In genomic region chrX:153595859-153596857, GRCh38 we compare ENCODE assay signal across 30 cellular contexts. TPM values are rescaled to one million over a fixed set of nuclear protein-coding genes. Genes with fewer than 3 reads are reported as not detected.
A peak's percentile ranks its signal among the peaks of the same experiment; 100 is the strongest.
DNase-seq lines count a peak whose midpoint lies in the region; ATAC-seq and TF ChIP-seq lines count a peak whose summit lies in the region.
"Had no signal": no experiment of that assay in that cellular context is flagged by ENCODE, and none has a peak within 500 bp of the region (broad histone marks: within the 10 kb centered on the region; RNA-seq: fewer than 3 reads in every experiment).

No MANE protein-coding gene starts in this region.

- ATAC-seq in activated naive CD8-positive, alpha-beta T cell treated with anti-CD3 and anti-CD28 coated beads, Interleukin-2, amount 10 ng/mL, durations not matched to agents 7 days and 5 days (ENCODE audit: low read depth), result no peak
- ATAC-seq in activated naive CD8-positive, alpha-beta T cell treated with anti-CD3 and anti-CD28 coated beads, Interleukin-2, amount 50 U/mL, for 24 hours, result no peak
- no peak for ATAC-seq in stimulated activated effector memory CD8-positive, alpha-beta T cell treated with anti-CD3 and anti-CD28 coated beads, Interleukin-12 subunit alpha, Interleukin-12 subunit beta, amount 100 ng/mL, for 72 hours
- no peak for ATAC-seq in GM21619 (IDR thresholded peaks at IDR 0.05; ENCODE audit: unreplicated experiment)
- ATAC-seq: K562, left ventricle myocardium superior, right cardiac atrium had no signal

- peaks cover 21% of the 10 kb centered on the region for H3K4me1 Mint-ChIP-seq in activated naive CD8-positive, alpha-beta T cell treated with anti-CD3 and anti-CD28 coated beads, Interleukin-2, amount 10 ng/mL, durations not matched to agents 7 days and 5 days
- peaks cover 29% of the 10 kb centered on the region for H3K4me1 Mint-ChIP-seq in activated naive CD8-positive, alpha-beta T cell treated with anti-CD3 and anti-CD28 coated beads, Interleukin-2, amount 50 U/mL, for 24 hours
- peaks cover 39% of the 10 kb centered on the region for H3K4me1 Mint-ChIP-seq in stimulated activated effector memory CD8-positive, alpha-beta T cell treated with anti-CD3 and anti-CD28 coated beads, Interleukin-12 subunit alpha, Interleukin-12 subunit beta, amount 100 ng/mL, for 72 hours

- TF ChIP-seq POLR2A in NB4 (IDR thresholded peaks at IDR 0.05; ENCODE audit: extremely low read depth, insufficient read length), result no peak
- TF ChIP-seq POLR2A in vagina (IDR thresholded peaks at IDR 0.05), result no peak

- no peaks in the 10 kb centered on the region for H3K36me3 Mint-ChIP-seq in activated naive CD8-positive, alpha-beta T cell treated with anti-CD3 and anti-CD28 coated beads, Interleukin-2, amount 10 ng/mL, durations not matched to agents 7 days and 5 days
- peaks cover 8% of the 10 kb centered on the region for H3K36me3 Mint-ChIP-seq in activated naive CD8-positive, alpha-beta T cell treated with anti-CD3 and anti-CD28 coated beads, Interleukin-2, amount 50 U/mL, for 24 hours (ENCODE audit: low read depth)
- peaks cover 42% of the 10 kb centered on the region for H3K36me3 Mint-ChIP-seq in stimulated activated effector memory CD8-positive, alpha-beta T cell treated with anti-CD3 and anti-CD28 coated beads, Interleukin-12 subunit alpha, Interleukin-12 subunit beta, amount 100 ng/mL, for 72 hours

- no peak for DNase-seq in activated naive CD8-positive, alpha-beta T cell treated with anti-CD3 and anti-CD28 coated beads, Interleukin-2, amount 10 ng/mL, durations not matched to agents 7 days and 5 days
- DNase-seq in activated naive CD8-positive, alpha-beta T cell treated with anti-CD3 and anti-CD28 coated beads, Interleukin-2, amount 50 U/mL, for 24 hours, result no peak
- DNase-seq in NB4 (ENCODE audit: low read depth), result peak; percentile 57
- DNase-seq in germinal center (ENCODE audit: low spot score), result peak; percentile 15
- DNase-seq in stimulated activated effector memory CD8-positive, alpha-beta T cell treated with anti-CD3 and anti-CD28 coated beads, Interleukin-12 subunit alpha, Interleukin-12 subunit beta, amount 100 ng/mL, for 72 hours (ENCODE audit: low spot score in 2 of 2), result no peak
- no peak for DNase-seq in vagina (ENCODE audit: extremely low spot score in 2 of 2)
- DNase-seq in NCI-H446 (lab: John Stamatoyannopoulos, UW), result no peak
- DNase-seq: activated gamma-delta T cell; activated T-cell treated with anti-CD3 and anti-CD28 coated beads for 4 hours; COR-L47; GDM1; islet precursor cell; left ventricle myocardium superior; midbrain; MM.1S; NCI-H1436; NCI-H345; NCI-H774; right cardiac atrium; stimulated activated CD4-positive, alpha-beta T cell treated with anti-CD3 and anti-CD28 coated beads, Interleukin-4, amount 100 ng/mL, for 4 hours; stimulated activated naive CD4-positive, alpha-beta T cell treated with Interleukin-2 at 50 U/mL for 16 hours had no signal

- intact Hi-C loops in vagina (cut with DNase I), result no loop called here

- peaks cover 11% of the 10 kb centered on the region for H3K4me1 ChIP-seq in vagina
- H3K4me1 ChIP-seq: parathyroid adenoma had no signal

- POLR2A ChIA-PET in activated naive CD8-positive, alpha-beta T cell treated with anti-CD3 and anti-CD28 coated beads, Interleukin-2, amount 10 ng/mL, durations not matched to agents 7 days and 5 days (lab: Charles Lee), result interaction anchor here (0.5 kb wide), 1 partner anchor 26 kb away, joined by 3 read pairs; no protein-coding TSS in a partner anchor

- TF ChIP-seq CTCF in NB4 (IDR thresholded peaks at IDR 0.05; ENCODE audit: low read depth, low read length) (no peak), vagina (IDR thresholded peaks at IDR 0.05) (no peak)

- peak overlapping the region; percentile 86 for H3K4me3 Mint-ChIP-seq in activated naive CD8-positive, alpha-beta T cell treated with anti-CD3 and anti-CD28 coated beads, Interleukin-2, amount 10 ng/mL, durations not matched to agents 7 days and 5 days
- H3K4me3 Mint-ChIP-seq in activated naive CD8-positive, alpha-beta T cell treated with anti-CD3 and anti-CD28 coated beads, Interleukin-2, amount 50 U/mL, for 24 hours, result no peak overlapping the region
- no peak overlapping the region for H3K4me3 Mint-ChIP-seq in stimulated activated effector memory CD8-positive, alpha-beta T cell treated with anti-CD3 and anti-CD28 coated beads, Interleukin-12 subunit alpha, Interleukin-12 subunit beta, amount 100 ng/mL, for 72 hours

- no peak overlapping the region for H3K27ac Mint-ChIP-seq in activated naive CD8-positive, alpha-beta T cell treated with anti-CD3 and anti-CD28 coated beads, Interleukin-2, amount 10 ng/mL, durations not matched to agents 7 days and 5 days
- no peak overlapping the region for H3K27ac Mint-ChIP-seq in activated naive CD8-positive, alpha-beta T cell treated with anti-CD3 and anti-CD28 coated beads, Interleukin-2, amount 50 U/mL, for 24 hours
- peak overlapping the region; percentile 34 for H3K27ac Mint-ChIP-seq in stimulated activated effector memory CD8-positive, alpha-beta T cell treated with anti-CD3 and anti-CD28 coated beads, Interleukin-12 subunit alpha, Interleukin-12 subunit beta, amount 100 ng/mL, for 72 hours

- no peaks in the 10 kb centered on the region for H3K27me3 Mint-ChIP-seq in activated naive CD8-positive, alpha-beta T cell treated with anti-CD3 and anti-CD28 coated beads, Interleukin-2, amount 10 ng/mL, durations not matched to agents 7 days and 5 days
- no peaks in the 10 kb centered on the region for H3K27me3 Mint-ChIP-seq in activated naive CD8-positive, alpha-beta T cell treated with anti-CD3 and anti-CD28 coated beads, Interleukin-2, amount 50 U/mL, for 24 hours

- no peaks in the 10 kb centered on the region for H3K9me3 ChIP-seq in vagina
- H3K9me3 ChIP-seq: thoracic aorta had no signal

- H3K27ac ChIP-seq in vagina, result no peak overlapping the region
- H3K27ac ChIP-seq: epithelial cell of prostate, parathyroid adenoma, RWPE1, SK-N-MC, thoracic aorta had no signal

- no peaks in the 10 kb centered on the region for H3K27me3 ChIP-seq in vagina

- peaks cover 0 to 14% of the 10 kb centered on the region in 2 donors for H3K36me3 ChIP-seq in vagina
- H3K36me3 ChIP-seq: thoracic aorta had no signal

- H3K4me3 ChIP-seq in NB4 (ENCODE audit: low read depth, low read length), result no peak overlapping the region
- no peak overlapping the region for H3K4me3 ChIP-seq in vagina
- H3K4me3 ChIP-seq: HAP-1, K562, SK-N-MC, thoracic aorta had no signal

- H3K9me3 Mint-ChIP-seq in activated naive CD8-positive, alpha-beta T cell treated with anti-CD3 and anti-CD28 coated beads, Interleukin-2, amount 10 ng/mL, durations not matched to agents 7 days and 5 days, result no peaks in the 10 kb centered on the region
- no peaks in the 10 kb centered on the region for H3K9me3 Mint-ChIP-seq in activated naive CD8-positive, alpha-beta T cell treated with anti-CD3 and anti-CD28 coated beads, Interleukin-2, amount 50 U/mL, for 24 hours
- no peaks in the 10 kb centered on the region for H3K9me3 Mint-ChIP-seq in stimulated activated effector memory CD8-positive, alpha-beta T cell treated with anti-CD3 and anti-CD28 coated beads, Interleukin-12 subunit alpha, Interleukin-12 subunit beta, amount 100 ng/mL, for 72 hours

RNA-seq across cellular contexts. Expression of gene CCNQ, which starts 2.8 kb away (rescaled TPM):
- 10 to 100 TPM; 19.0 to 19.7 TPM for total RNA-seq in activated naive CD8-positive, alpha-beta T cell treated with anti-CD3 and anti-CD28 coated beads, Interleukin-2, amount 10 ng/mL, durations not matched to agents 7 days and 5 days
- 31.2 TPM for total RNA-seq in vagina

RNA-seq across cellular contexts. Expression of gene DUSP9, which starts 50.8 kb away (rescaled TPM):
- total RNA-seq in activated naive CD8-positive, alpha-beta T cell treated with anti-CD3 and anti-CD28 coated beads, Interleukin-2, amount 10 ng/mL, durations not matched to agents 7 days and 5 days, result not detected
- total RNA-seq in vagina, result 0.74 TPM
- total RNA-seq: T-helper 1 cell treated with Interleukin-12 subunit alpha and Interleukin-12 subunit beta and Interleukin-4 antibody, amounts not matched to agents 30 ng/mL and 1 ng/mL, for 36 hours; thoracic aorta had no signal

Comparison
In these comparisons a context has a peak if more than half of its experiments do, and no peak if none do; other contexts are left out.
1. DNase-seq: peak in NB4 (single experiment) and germinal center (single experiment); none in activated naive CD8-positive, alpha-beta T cell treated with anti-CD3 and anti-CD28 coated beads, Interleukin-2, amount 10 ng/mL, durations not matched to agents 7 days and 5 days (single experiment), activated naive CD8-positive, alpha-beta T cell treated with anti-CD3 and anti-CD28 coated beads, Interleukin-2, amount 50 U/mL, for 24 hours (single experiment), stimulated activated effector memory CD8-positive, alpha-beta T cell treated with anti-CD3 and anti-CD28 coated beads, Interleukin-12 subunit alpha, Interleukin-12 subunit beta, amount 100 ng/mL, for 72 hours (0 of 2), vagina (0 of 2) and NCI-H446 (0 of 2).